In genomic region chr11:21931436-21932101, GRCh38 we compare ENCODE assay signal across 30 cellular contexts.
"Had no signal": no experiment of that assay in that cellular context is flagged by ENCODE, and none has a peak within 500 bp of the region (broad histone marks: within the 10 kb centered on the region; RNA-seq: fewer than 3 reads in every experiment).

No MANE protein-coding gene starts in this region.

- H3K27ac ChIP-seq: ascending aorta, Peyer's patch, RWPE1 had no signal

- ATAC-seq: activated CD8-positive, alpha-beta T cell treated with anti-CD3 and anti-CD28 coated beads for 36 hours; activated T-cell treated with anti-CD3 and anti-CD28 coated beads, Interleukin-2, amount 50 U/mL, for 72 hours; activated T-helper 17 cell treated with anti-CD3 and anti-CD28 coated beads, Interleukin-2, amount 50 U/mL, for 72 hours; PC-3 had no signal

- DNase-seq: activated CD4-positive, alpha-beta T cell treated with anti-CD3 and anti-CD28 coated beads, Interleukin-2, amount 10 ng/mL, durations not matched to agents 24 days and 14 days; activated CD4-positive, alpha-beta T cell treated with anti-CD3 and anti-CD28 coated beads, Interleukin-2, amount 50 U/mL, for 4 hours; activated CD8-positive, alpha-beta T cell treated with anti-CD3 and anti-CD28 coated beads for 36 hours; activated effector memory CD4-positive, alpha-beta T cell treated with anti-CD3 and anti-CD28 coated beads, Interleukin-2, amount 50 U/mL, for 16 hours; activated naive CD4-positive, alpha-beta T cell; activated naive CD4-positive, alpha-beta T cell treated with anti-CD3 and anti-CD28 coated beads, Interleukin-2, amount 50 U/mL, for 16 hours; activated naive CD8-positive, alpha-beta T cell treated with anti-CD3 and anti-CD28 coated beads for 36 hours; activated T-cell treated with anti-CD3 and anti-CD28 coated beads, Interleukin-2, amount 50 U/mL, for 1 hour; activated T-cell treated with anti-CD3 and anti-CD28 coated beads, Interleukin-2, amount 50 U/mL, for 72 hours; amygdala; Karpas-422; NCI-H1048; NCI-H1105 treated with DMSO at 0.1 percent for 48 hours; NCI-H1436; NCI-H1694; NCI-H1930; NCI-H2081 treated with DMSO at 0.1 percent for 48 hours; NCI-H226; NCI-H446 treated with DMSO at 0.1 percent for 48 hours; NCI-H524; NCI-H69; NCI-H82; PC-3; Peyer's patch; Right ventricle myocardium superior; SW 1271 had no signal

- H3K4me3 ChIP-seq: ascending aorta, Peyer's patch had no signal

- H3K9me3 ChIP-seq: ascending aorta, Peyer's patch had no signal

- H3K36me3 ChIP-seq: ascending aorta, Peyer's patch had no signal

- FAIRE-seq: TTC549 had no signal

- H3K4me1 ChIP-seq: ascending aorta, Peyer's patch had no signal

- H3K27me3 ChIP-seq: ascending aorta, Peyer's patch had no signal
